In genomic region chr7:133530682-133531081, GRCh38 we compare ENCODE assay signal across 16 cellular contexts.
DNase-seq lines count a peak whose midpoint lies in the region; TF ChIP-seq lines count a peak whose summit lies in the region.
"Had no signal": no experiment of that assay in that cellular context is flagged by ENCODE, and none has a peak within 500 bp of the region (broad histone marks: within the 10 kb centered on the region; RNA-seq: fewer than 3 reads in every experiment).

No MANE protein-coding gene starts in this region.

- H3K9me2 ChIP-seq in PC-9 (ENCODE audit: insufficient read depth), result no peaks in the 10 kb centered on the region

- H3K36me3 ChIP-seq in BJ (ENCODE audit: control insufficient read depth, insufficient read depth, low read length) (no peaks in the 10 kb centered on the region), PC-9 (ENCODE audit: low read depth) (no peaks in the 10 kb centered on the region)
- H3K36me3 ChIP-seq: right lobe of liver, stomach, WERI-Rb-1 had no signal

- H3K9me3 Mint-ChIP-seq in brain, result no peaks in the 10 kb centered on the region
- H3K9me3 Mint-ChIP-seq: activated naive CD4-positive, alpha-beta T cell treated with anti-CD3 and anti-CD28 coated beads, Interleukin-2, amount 10 ng/mL, durations not matched to agents 7 days and 5 days; naive thymus-derived CD4-positive, alpha-beta T cell had no signal

- no TSS peak for BruUV-seq in PC-9 (replicated peaks; lab: Mats Ljungman, UMichigan)

- H2AFZ ChIP-seq in PC-9, result no peak overlapping the region

- no peak for TF ChIP-seq CTCF in BJ (IDR thresholded peaks at IDR 0.05; ENCODE audit: insufficient read depth, low read depth, low read length)
- no peak for TF ChIP-seq CTCF in HFF-Myc (IDR thresholded peaks at IDR 0.05; ENCODE audit: low read depth, low read length, missing control alignments)
- no peak for TF ChIP-seq CTCF in brain (conservative IDR thresholded peaks at IDR 0.05)
- no peak for TF ChIP-seq CTCF in PC-9 (conservative IDR thresholded peaks at IDR 0.05)
- TF ChIP-seq CTCF in GM10266 (IDR thresholded peaks at IDR 0.05; ENCODE audit: control insufficient read depth, insufficient read depth, low read depth, missing control alignments), result no peak

- no peaks in the 10 kb centered on the region for H3K4me1 ChIP-seq in PC-9 (replicated peaks; ENCODE audit: insufficient read depth)
- H3K4me1 ChIP-seq: foreskin keratinocyte, right lobe of liver, stomach had no signal

- H3K4me1 Mint-ChIP-seq in brain, result peaks cover 54% of the 10 kb centered on the region
- H3K4me1 Mint-ChIP-seq: activated CD8-positive, alpha-beta memory T cell treated with anti-CD3 and anti-CD28 coated beads, Interleukin-2, amount 10 ng/mL, durations not matched to agents 7 days and 5 days; activated naive CD4-positive, alpha-beta T cell treated with anti-CD3 and anti-CD28 coated beads, Interleukin-2, amount 10 ng/mL, durations not matched to agents 7 days and 5 days had no signal

- no peaks in the 10 kb centered on the region for H4K20me1 ChIP-seq in PC-9 (ENCODE audit: insufficient read depth)

- POLR2A ChIA-PET in BJ (lab: Charles Lee), result no interaction called here
- POLR2A ChIA-PET in PC-9 (lab: Charles Lee; ENCODE audit: unreplicated experiment), result no interaction called here

- H3K4me3 ChIP-seq in BJ (ENCODE audit: low read depth, low read length) (no peak overlapping the region), HFF-Myc (replicated peaks; ENCODE audit: low read depth, low read length) (no peak overlapping the region), PC-9 (no peak overlapping the region)
- H3K4me3 ChIP-seq: right lobe of liver, stomach had no signal

- H3K79me2 ChIP-seq in PC-9 (ENCODE audit: low read depth), result no peaks in the 10 kb centered on the region

- no peaks in the 10 kb centered on the region for H3K27me3 Mint-ChIP-seq in brain
- H3K27me3 Mint-ChIP-seq: activated CD8-positive, alpha-beta memory T cell treated with anti-CD3 and anti-CD28 coated beads, Interleukin-2, amount 10 ng/mL, durations not matched to agents 7 days and 5 days; activated naive CD4-positive, alpha-beta T cell treated with anti-CD3 and anti-CD28 coated beads, Interleukin-2, amount 10 ng/mL, durations not matched to agents 7 days and 5 days; naive thymus-derived CD4-positive, alpha-beta T cell had no signal

- peak overlapping the region in 3 of 5 experiments; percentile 2 to 54 (median 10) for H3K27ac Mint-ChIP-seq in brain
- H3K27ac Mint-ChIP-seq: activated CD8-positive, alpha-beta memory T cell treated with anti-CD3 and anti-CD28 coated beads, Interleukin-2, amount 10 ng/mL, durations not matched to agents 7 days and 5 days; activated naive CD4-positive, alpha-beta T cell treated with anti-CD3 and anti-CD28 coated beads, Interleukin-2, amount 10 ng/mL, durations not matched to agents 7 days and 5 days; naive thymus-derived CD4-positive, alpha-beta T cell had no signal

- CTCF ChIA-PET in BJ (lab: Yijun Ruan, JAX) (no interaction called here), PC-9 (lab: Charles Lee) (no interaction called here)

- H3K4me2 ChIP-seq in PC-9, result no peak overlapping the region

- no peak overlapping the region for H3K27ac ChIP-seq in PC-9
- H3K27ac ChIP-seq: foreskin keratinocyte, right lobe of liver, stomach, WERI-Rb-1 had no signal

- no peaks in the 10 kb centered on the region for H3K9me3 ChIP-seq in PC-9 (ENCODE audit: insufficient read depth, low read depth)
- H3K9me3 ChIP-seq: right lobe of liver, stomach had no signal

- no peaks in the 10 kb centered on the region for H3K36me3 Mint-ChIP-seq in brain
- H3K36me3 Mint-ChIP-seq: activated naive CD4-positive, alpha-beta T cell treated with anti-CD3 and anti-CD28 coated beads, Interleukin-2, amount 10 ng/mL, durations not matched to agents 7 days and 5 days had no signal

- DNase-seq in BJ (ENCODE audit: low read depth) (peak; percentile 12), HFF-Myc (ENCODE audit: extremely low read depth, low read depth) (peak; percentile 12), kidney tubule cell (ENCODE audit: low spot score) (peak; percentile 52), PC-9 (no peak), GM10266 (ENCODE audit: extremely low spot score) (no peak), inferior parietal cortex (ENCODE audit: extremely low spot score) (no peak)
- DNase-seq: activated CD8-positive, alpha-beta memory T cell treated with anti-CD3 and anti-CD28 coated beads, Interleukin-2, amount 10 ng/mL, durations not matched to agents 7 days and 5 days; activated naive CD4-positive, alpha-beta T cell treated with anti-CD3 and anti-CD28 coated beads, Interleukin-2, amount 10 ng/mL, durations not matched to agents 7 days and 5 days; foreskin keratinocyte; Karpas-422; kidney glomerular epithelial cell; naive thymus-derived CD4-positive, alpha-beta T cell; right lobe of liver; stomach; WERI-Rb-1 had no signal

- no peaks in the 10 kb centered on the region for H3F3A ChIP-seq in PC-9 (ENCODE audit: insufficient read depth, low read depth)

- H3K27me3 ChIP-seq in BJ (ENCODE audit: control insufficient read depth, insufficient read depth, low read length) (no peaks in the 10 kb centered on the region), PC-9 (ENCODE audit: insufficient read depth, low read depth) (no peaks in the 10 kb centered on the region)
- H3K27me3 ChIP-seq: foreskin keratinocyte, right lobe of liver, stomach had no signal

- H3K4me3 Mint-ChIP-seq in brain, result no peak overlapping the region
- H3K4me3 Mint-ChIP-seq: activated CD8-positive, alpha-beta memory T cell treated with anti-CD3 and anti-CD28 coated beads, Interleukin-2, amount 10 ng/mL, durations not matched to agents 7 days and 5 days; activated naive CD4-positive, alpha-beta T cell treated with anti-CD3 and anti-CD28 coated beads, Interleukin-2, amount 10 ng/mL, durations not matched to agents 7 days and 5 days; naive thymus-derived CD4-positive, alpha-beta T cell had no signal

- intact Hi-C loops in PC-9 (cut with micrococcal nuclease; ENCODE audit: unreplicated experiment), result no loop called here

Comparison
In these comparisons a context has a peak if more than half of its experiments do, and no peak if none do; other contexts are left out.
1. DNase-seq: peak in BJ (single experiment), HFF-Myc (single experiment) and kidney tubule cell (single experiment); none in PC-9 (0 of 2), GM10266 (single experiment) and inferior parietal cortex (single experiment).